9 cellular contexts compared by ENCODE assay signal in genomic region chr12:50621435-50622304, GRCh38.
DNase-seq lines count a peak whose midpoint lies in the region; ATAC-seq and TF ChIP-seq lines count a peak whose summit lies in the region.
"Had no signal": no experiment of that assay in that cellular context is flagged by ENCODE, and none has a peak within 500 bp of the region (broad histone marks: within the 10 kb centered on the region; RNA-seq: fewer than 3 reads in every experiment).

No MANE protein-coding gene starts in this region.

- POLR2A ChIA-PET in activated CD8-positive, alpha-beta T cell treated with anti-CD3 and anti-CD28 coated beads, Interleukin-2, amount 10 ng/mL, durations not matched to agents 7 days and 5 days (lab: Charles Lee) = interaction anchor here (0.7 to 1.0 kb wide), 2 partner anchors 89 to 116 kb away, joined by 3 read pairs; partner anchors contain the start of gene DIP2B

- CTCF ChIA-PET in activated CD8-positive, alpha-beta T cell treated with anti-CD3 and anti-CD28 coated beads, Interleukin-2, amount 10 ng/mL, durations not matched to agents 7 days and 5 days (lab: Charles Lee) = interaction anchor here (0.8 to 2.7 kb wide), 5 partner anchors 12 to 117 kb away, joined by 3 to 9 read pairs (median 3); partner anchors contain the start of gene DIP2B

- no peak overlapping the region for H3K4me3 ChIP-seq in suprapubic skin

- no peak for TF ChIP-seq CTCF in suprapubic skin (IDR thresholded peaks at IDR 0.05)
- TF ChIP-seq CTCF in GM10266 (IDR thresholded peaks at IDR 0.05; ENCODE audit: control insufficient read depth, insufficient read depth, low read depth, missing control alignments) = no peak

- no peaks in the 10 kb centered on the region for H3K9me3 Mint-ChIP-seq in activated T-cell treated with anti-CD3 and anti-CD28 coated beads, Interleukin-2, amount 50 U/mL, for 72 hours
- no peaks in the 10 kb centered on the region for H3K9me3 Mint-ChIP-seq in activated CD8-positive, alpha-beta T cell treated with anti-CD3 and anti-CD28 coated beads, Interleukin-2, amount 10 ng/mL, durations not matched to agents 7 days and 5 days (ENCODE audit: insufficient read depth)
- no peaks in the 10 kb centered on the region for H3K9me3 Mint-ChIP-seq in immature natural killer cell

- peak overlapping the region; percentile 87 for H3K27ac ChIP-seq in suprapubic skin

- peaks cover 80% of the 10 kb centered on the region for H3K4me1 ChIP-seq in suprapubic skin

- H3K27ac Mint-ChIP-seq in activated T-cell treated with anti-CD3 and anti-CD28 coated beads, Interleukin-2, amount 50 U/mL, for 72 hours = peak overlapping the region; percentile 70
- H3K27ac Mint-ChIP-seq in activated CD8-positive, alpha-beta T cell treated with anti-CD3 and anti-CD28 coated beads, Interleukin-2, amount 10 ng/mL, durations not matched to agents 7 days and 5 days = peak overlapping the region; percentile 22
- peak overlapping the region; percentile 6 to 72 (median 41) for H3K27ac Mint-ChIP-seq in immature natural killer cell

- no peaks in the 10 kb centered on the region for H3K36me3 Mint-ChIP-seq in activated T-cell treated with anti-CD3 and anti-CD28 coated beads, Interleukin-2, amount 50 U/mL, for 72 hours (ENCODE audit: insufficient read depth in 2 of 2)
- H3K36me3 Mint-ChIP-seq in activated CD8-positive, alpha-beta T cell treated with anti-CD3 and anti-CD28 coated beads, Interleukin-2, amount 10 ng/mL, durations not matched to agents 7 days and 5 days (ENCODE audit: low read depth) = peaks cover 10% of the 10 kb centered on the region
- H3K36me3 Mint-ChIP-seq in immature natural killer cell = peaks cover 3 to 7% (median 4%) of the 10 kb centered on the region in 3 donors

- peak in 1 of 2 donors; percentile 7 for DNase-seq in activated T-cell treated with anti-CD3 and anti-CD28 coated beads, Interleukin-2, amount 50 U/mL, for 72 hours
- no peak for DNase-seq in activated T-cell treated with anti-CD3 and anti-CD28 coated beads for 4 hours
- DNase-seq in activated CD8-positive, alpha-beta T cell treated with anti-CD3 and anti-CD28 coated beads, Interleukin-2, amount 10 ng/mL, durations not matched to agents 7 days and 5 days = no peak
- DNase-seq in immature natural killer cell = no peak
- DNase-seq in suprapubic skin (ENCODE audit: low spot score in 2 of 2) = no peak
- DNase-seq in COLO668 (lab: John Stamatoyannopoulos, UW; ENCODE audit: unreplicated experiment) = no peak
- DNase-seq in GM10266 (ENCODE audit: extremely low spot score) = no peak
- DNase-seq: NCI-H226 had no signal

- no peak for ATAC-seq in activated T-cell treated with anti-CD3 and anti-CD28 coated beads, Interleukin-2, amount 50 U/mL, for 72 hours (replicated peaks in 1 of 2)
- ATAC-seq in activated CD8-positive, alpha-beta T cell treated with anti-CD3 and anti-CD28 coated beads, Interleukin-2, amount 10 ng/mL, durations not matched to agents 7 days and 5 days = no peak
- no peak for ATAC-seq in GM19351 (IDR thresholded peaks at IDR 0.05; ENCODE audit: unreplicated experiment)

- H3K4me1 Mint-ChIP-seq in activated T-cell treated with anti-CD3 and anti-CD28 coated beads, Interleukin-2, amount 50 U/mL, for 72 hours (ENCODE audit: low read depth) = peaks cover 66% of the 10 kb centered on the region
- H3K4me1 Mint-ChIP-seq in activated CD8-positive, alpha-beta T cell treated with anti-CD3 and anti-CD28 coated beads, Interleukin-2, amount 10 ng/mL, durations not matched to agents 7 days and 5 days (ENCODE audit: low read depth) = peaks cover 50% of the 10 kb centered on the region
- H3K4me1 Mint-ChIP-seq in immature natural killer cell = peaks cover 30 to 57% of the 10 kb centered on the region in 2 donors

- no peaks in the 10 kb centered on the region for H3K27me3 Mint-ChIP-seq in activated T-cell treated with anti-CD3 and anti-CD28 coated beads, Interleukin-2, amount 50 U/mL, for 72 hours (ENCODE audit: low read depth)
- no peaks in the 10 kb centered on the region for H3K27me3 Mint-ChIP-seq in activated CD8-positive, alpha-beta T cell treated with anti-CD3 and anti-CD28 coated beads, Interleukin-2, amount 10 ng/mL, durations not matched to agents 7 days and 5 days (ENCODE audit: low read depth)
- no peaks in the 10 kb centered on the region for H3K27me3 Mint-ChIP-seq in immature natural killer cell (ENCODE audit: low read depth in 3 of 3)

- no peak for TF ChIP-seq EP300 in suprapubic skin (IDR thresholded peaks at IDR 0.05)

- no peaks in the 10 kb centered on the region for H3K36me3 ChIP-seq in suprapubic skin

- no peaks in the 10 kb centered on the region for H3K9me3 ChIP-seq in suprapubic skin

- peak overlapping the region; percentile 18 to 36 for H3K4me3 Mint-ChIP-seq in activated T-cell treated with anti-CD3 and anti-CD28 coated beads, Interleukin-2, amount 50 U/mL, for 72 hours
- no peak overlapping the region for H3K4me3 Mint-ChIP-seq in activated CD8-positive, alpha-beta T cell treated with anti-CD3 and anti-CD28 coated beads, Interleukin-2, amount 10 ng/mL, durations not matched to agents 7 days and 5 days
- H3K4me3 Mint-ChIP-seq in immature natural killer cell = peak overlapping the region in 1 of 5 donors; percentile 14

- 45% methylated on average over 8 of the region's 8 CpGs for WGBS in suprapubic skin

- H3K27me3 ChIP-seq in suprapubic skin = no peaks in the 10 kb centered on the region

- TF ChIP-seq POLR2A in suprapubic skin (IDR thresholded peaks at IDR 0.05) = no peak
